9 cellular contexts compared by ENCODE assay signal in the genomic region with DNA sequence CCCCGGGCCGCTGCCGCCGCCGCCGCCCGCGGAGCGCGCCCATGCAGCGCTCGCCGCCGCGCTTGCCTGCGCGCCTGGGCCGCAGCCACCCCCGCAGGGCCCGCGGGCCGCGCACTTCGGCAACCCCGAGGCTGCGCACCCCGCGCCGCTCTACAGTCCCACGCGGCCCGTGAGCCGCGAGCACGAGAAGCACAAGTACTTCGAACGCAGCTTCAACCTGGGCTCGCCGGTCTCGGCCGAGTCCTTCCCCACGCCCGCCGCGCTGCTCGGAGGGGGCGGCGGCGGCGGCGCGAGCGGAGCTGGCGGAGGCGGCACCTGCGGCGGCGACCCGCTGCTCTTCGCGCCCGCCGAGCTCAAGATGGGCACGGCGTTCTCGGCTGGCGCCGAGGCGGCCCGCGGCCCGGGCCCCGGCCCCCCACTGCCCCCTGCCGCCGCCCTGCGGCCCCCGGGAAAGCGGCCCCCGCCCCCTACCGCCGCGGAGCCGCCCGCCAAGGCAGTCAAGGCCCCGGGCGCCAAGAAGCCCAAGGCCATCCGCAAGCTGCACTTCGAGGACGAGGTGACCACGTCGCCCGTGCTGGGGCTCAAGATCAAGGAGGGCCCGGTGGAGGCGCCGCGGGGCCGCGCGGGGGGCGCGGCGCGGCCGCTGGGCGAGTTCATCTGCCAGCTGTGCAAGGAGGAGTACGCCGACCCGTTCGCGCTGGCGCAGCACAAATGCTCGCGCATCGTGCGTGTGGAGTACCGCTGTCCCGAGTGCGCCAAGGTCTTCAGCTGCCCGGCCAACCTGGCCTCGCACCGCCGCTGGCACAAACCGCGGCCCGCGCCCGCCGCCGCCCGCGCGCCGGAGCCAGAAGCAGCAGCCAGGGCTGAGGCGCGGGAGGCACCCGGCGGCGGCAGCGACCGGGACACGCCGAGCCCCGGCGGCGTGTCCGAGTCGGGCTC. TPM values are rescaled to one million over a fixed set of nuclear protein-coding genes. Genes with fewer than 3 reads are reported as not detected.
DNase-seq lines count a peak whose midpoint lies in the region; ATAC-seq and TF ChIP-seq lines count a peak whose summit lies in the region.
"Had no signal": no experiment of that assay in that cellular context is flagged by ENCODE, and none has a peak within 500 bp of the region (broad histone marks: within the 10 kb centered on the region; RNA-seq: fewer than 3 reads in every experiment).

No MANE protein-coding gene starts in this region.

- peak overlapping the region; percentile 96 for H3K4me2 ChIP-seq in neuronal stem cell (ENCODE audit: insufficient read depth, low read length, poor library complexity, severe bottlenecking)

- H4K91ac ChIP-seq in neuronal stem cell (ENCODE audit: low read depth, low read length, poor library complexity), result no peak overlapping the region

- TF ChIP-seq CTCF in GM10248 (IDR thresholded peaks at IDR 0.05; ENCODE audit: control extremely low read depth, extremely low read depth, low read depth, missing control alignments), result no peak

- no peak overlapping the region for H2BK5ac ChIP-seq in neuronal stem cell (ENCODE audit: low read length)

- CTCF ChIA-PET in GM10248 (lab: Yijun Ruan, JAX), result interaction anchor here (1.2 kb wide), 2 partner anchors 10 to 83 kb away, joined by 4 read pairs; no protein-coding TSS in a partner anchor

- H3K9ac ChIP-seq in neuronal stem cell (ENCODE audit: low read depth, low read length, poor library complexity), result peak overlapping the region; percentile 72

- no peak for TF ChIP-seq RAD21 in Ishikawa (IDR thresholded peaks at IDR 0.05; ENCODE audit: low read depth)

- peak overlapping the region; percentile 91 for H2AFZ ChIP-seq in neuronal stem cell (ENCODE audit: low read length)

- peak overlapping the region; percentile 51 to 80 for H3K4me3 ChIP-seq in neuronal stem cell (ENCODE audit: low read length in 2 of 2)
- H3K4me3 ChIP-seq in aorta (ENCODE audit: low read length in 2 of 2), result peak overlapping the region in 1 of 2 donors; percentile 16

- H3K9me3 ChIP-seq in neuronal stem cell (replicated peaks in 1 of 2; ENCODE audit: control insufficient read depth in 2 of 2, insufficient read depth in 1 of 2, low read depth in 1 of 2, low read length in 2 of 2) (peaks cover 0 to 3% of the 10 kb centered on the region in 2 donors), aorta (ENCODE audit: control insufficient read depth, low read length) (no peaks in the 10 kb centered on the region)

- H3K4me1 ChIP-seq in neuronal stem cell (ENCODE audit: control insufficient read depth in 2 of 2, insufficient read depth in 1 of 2, low read depth in 1 of 2, low read length in 2 of 2) (peaks cover 14 to 21% of the 10 kb centered on the region in 2 donors), aorta (ENCODE audit: control insufficient read depth in 1 of 2, insufficient read depth in 2 of 2, low read length in 2 of 2) (no peaks in the 10 kb centered on the region)

- H3K27ac ChIP-seq in neuronal stem cell (replicated peaks; ENCODE audit: low read length) (no peak overlapping the region), aorta (ENCODE audit: low read depth in 1 of 2, low read length in 2 of 2) (no peak overlapping the region)

- no CpG with 5 or more reads among the region's 147 CpGs for WGBS in neuronal stem cell (ENCODE audit: extremely low coverage in 2 of 2, insufficient read length in 2 of 2, insufficient replicate concordance in 1 of 2), 2 donors
- 1% methylated on average over 53 to 147 of the region's 147 CpGs for WGBS in aorta, 2 donors

- H2BK15ac ChIP-seq in neuronal stem cell (ENCODE audit: low read length), result no peak overlapping the region

- H3K14ac ChIP-seq in neuronal stem cell (ENCODE audit: low read length), result no peak overlapping the region

- H3K36me3 ChIP-seq in neuronal stem cell (replicated peaks in 1 of 2; ENCODE audit: control insufficient read depth in 2 of 2, insufficient read depth in 2 of 2, low read length in 2 of 2), result no peaks in the 10 kb centered on the region
- H3K36me3 ChIP-seq in aorta (ENCODE audit: control insufficient read depth in 1 of 2, insufficient read depth in 2 of 2, low read length in 1 of 2), result no peaks in the 10 kb centered on the region

- H3K23ac ChIP-seq in neuronal stem cell (ENCODE audit: low read depth, low read length, poor library complexity), result peak overlapping the region; percentile 80

- POLR2A ChIA-PET in GM10248 (lab: Yijun Ruan, JAX), result no interaction called here

- H3K4ac ChIP-seq in neuronal stem cell (ENCODE audit: low read length), result no peak overlapping the region

- H4K8ac ChIP-seq in neuronal stem cell (ENCODE audit: low read depth, low read length), result no peak overlapping the region

- TF ChIP-seq EP300 in Ishikawa (IDR thresholded peaks at IDR 0.05; ENCODE audit: borderline replicate concordance), result no peak

- no peaks in the 10 kb centered on the region for H3K79me1 ChIP-seq in neuronal stem cell (ENCODE audit: low read depth, low read length)

- H3K27me3 ChIP-seq in neuronal stem cell (ENCODE audit: control insufficient read depth in 3 of 3, insufficient read depth in 3 of 3, low read depth in 1 of 3, low read length in 3 of 3) (peaks cover 45 to 91% (median 86%) of the 10 kb centered on the region in 3 experiments), aorta (ENCODE audit: control insufficient read depth in 1 of 2, insufficient read depth in 2 of 2, low read length in 1 of 2) (no peaks in the 10 kb centered on the region)

- peak overlapping the region; percentile 91 for H3K18ac ChIP-seq in neuronal stem cell (ENCODE audit: low read length)

- intact Hi-C loops in aorta (cut with DNase I), result no loop called here

- ATAC-seq in HG03354 (IDR thresholded peaks at IDR 0.05; ENCODE audit: poor library complexity, severe bottlenecking, unreplicated experiment) (no peak), aorta (ENCODE audit: low FRiP score) (no peak)

- H2BK120ac ChIP-seq in neuronal stem cell (ENCODE audit: low read depth, low read length), result no peak overlapping the region

- peak overlapping the region; percentile 65 for H2BK12ac ChIP-seq in neuronal stem cell (ENCODE audit: low read length)

- DNase-seq in GM10248 (ENCODE audit: extremely low spot score) (peak; percentile 34), cerebellar cortex (ENCODE audit: low spot score) (peak; percentile 13), neuronal stem cell (ENCODE audit: low spot score) (no peak), Ammon's horn (ENCODE audit: low spot score) (no peak), aorta (no peak), occipital lobe (lab: John Stamatoyannopoulos, UW) (no peak)

- no peak overlapping the region for H2AK5ac ChIP-seq in neuronal stem cell (ENCODE audit: low read depth, low read length)

TF ChIP-seq in Ishikawa, 13 proteins besides CTCF, POLR2A, EP300 and RAD21:
- no peak for TF ChIP-seq YY1 (IDR thresholded peaks at IDR 0.05; ENCODE audit: low read depth)
- TF ChIP-seq, protein P1, sequence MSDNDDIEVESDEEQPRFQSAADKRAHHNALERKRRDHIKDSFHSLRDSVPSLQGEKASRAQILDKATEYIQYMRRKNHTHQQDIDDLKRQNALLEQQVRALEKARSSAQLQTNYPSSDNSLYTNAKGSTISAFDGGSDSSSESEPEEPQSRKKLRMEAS (IDR thresholded peaks at IDR 0.05), result peak; percentile 61; the same call in 1 of the 2 replicates

RNA-seq across cellular contexts. Expression of gene INSM1, which starts 0.8 kb away (rescaled TPM):
- 0.74 TPM for polyA plus RNA-seq in neuronal stem cell (2013, experiment 1 of 2)
- polyA plus RNA-seq in neuronal stem cell (2013, experiment 2 of 2), result 0.71 TPM
- total RNA-seq in aorta (not detected), occipital lobe (15.9 TPM)
- under 1 TPM in 1 of 2 donors, not detected in 1; 0.25 TPM for polyA plus RNA-seq in aorta
- total RNA-seq: dermis microvascular lymphatic vessel endothelial cell had no signal

Comparison
In these comparisons a context has a peak if more than half of its experiments do, and no peak if none do; other contexts are left out.
1. DNase-seq: peak in GM10248 (single experiment) and cerebellar cortex (single experiment); none in neuronal stem cell (single experiment), Ammon's horn (single experiment), aorta (0 of 2) and occipital lobe (single experiment).
2. RNA of gene INSM1, which starts 0.8 kb away (total RNA-seq): 15.9 TPM in occipital lobe (single experiment); not detected in aorta; every median in the first group is over 10 times any median in the second.